15 cellular contexts compared by ENCODE assay signal in the genomic region with DNA sequence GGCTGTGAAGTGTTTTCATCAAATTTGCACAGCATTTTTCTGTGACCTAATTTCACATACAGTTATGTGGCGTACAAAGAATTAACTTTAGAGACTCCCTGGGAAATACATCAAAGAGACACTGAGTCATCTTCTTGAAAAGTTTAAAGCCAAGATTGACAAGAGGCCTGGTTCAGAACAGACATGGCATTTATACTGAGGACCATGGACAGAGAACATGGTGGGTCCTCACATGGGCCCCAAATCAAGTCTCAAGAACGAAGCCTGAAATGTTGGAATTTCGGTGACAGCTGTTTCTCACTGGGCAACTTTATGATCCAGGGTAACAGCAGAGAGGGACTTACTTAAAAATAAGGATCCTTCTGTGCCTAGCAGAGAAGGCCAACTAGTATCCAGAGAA.
DNase-seq lines count a peak whose midpoint lies in the region; ATAC-seq, FAIRE-seq and TF ChIP-seq lines count a peak whose summit lies in the region.
"Had no signal": no experiment of that assay in that cellular context is flagged by ENCODE, and none has a peak within 500 bp of the region (broad histone marks: within the 10 kb centered on the region; RNA-seq: fewer than 3 reads in every experiment).

No MANE protein-coding gene starts in this region.

- DNase-seq in cardiac muscle cell (ENCODE audit: low read depth in 1 of 2, low spot score in 1 of 2) (peak; percentile 10 to 29), heart left ventricle (no peak), adrenal gland (no peak), fibroblast of villous mesenchyme (ENCODE audit: low read depth) (peak; percentile 27), urothelium cell line (ENCODE audit: low spot score) (peak; percentile 66), left colon (no peak)
- DNase-seq in T-helper 2 cell treated with Interferon-gamma antibody and Interleukin-4, amounts not matched to agents 5 μg/mL and 100 μg/mL, for 36 hours (ENCODE audit: low spot score), result no peak
- DNase-seq: activated naive CD8-positive, alpha-beta T cell treated with anti-CD3 and anti-CD28 coated beads, Interleukin-2, amount 50 U/mL, for 24 hours; activated T-cell treated with anti-CD3 and anti-CD28 coated beads, Interleukin-2, amount 50 U/mL, for 24 hours; effector CD8-positive, alpha-beta T cell; midbrain; MM.1S; T-cell; upper lobe of right lung had no signal

- H3K27ac Mint-ChIP-seq in T-helper 2 cell treated with Interferon-gamma antibody and Interleukin-4, amounts not matched to agents 5 μg/mL and 100 μg/mL, for 36 hours, result no peak overlapping the region
- H3K27ac Mint-ChIP-seq: activated naive CD8-positive, alpha-beta T cell treated with anti-CD3 and anti-CD28 coated beads, Interleukin-2, amount 50 U/mL, for 24 hours; activated T-cell treated with anti-CD3 and anti-CD28 coated beads, Interleukin-2, amount 50 U/mL, for 24 hours; T-cell had no signal

- 75 to 84% (median 79%) methylated on average over 3 of the region's 3 CpGs for WGBS in heart left ventricle, 4 donors
- WGBS in adrenal gland, 4 donors, result 50 to 61% (median 60%) methylated on average over 3 of the region's 3 CpGs

- intact Hi-C loops in heart left ventricle (cut with DNase I), result loop anchor here in 1 of 10 donors (10.0 kb wide), 1 partner anchor 139 kb away; no protein-coding TSS in a partner anchor
- intact Hi-C loops in adrenal gland (cut with DNase I), result no loop called here
- intact Hi-C loops in left colon (cut with DNase I, micrococcal nuclease), result no loop called here

- H3K27ac ChIP-seq in cardiac muscle cell (no peak overlapping the region), heart left ventricle (no peak overlapping the region), adrenal gland (peak overlapping the region in 4 of 5 donors; percentile 32 to 85 (median 74))
- H3K27ac ChIP-seq: upper lobe of right lung had no signal

- TF ChIP-seq POLR2A in heart left ventricle (IDR thresholded peaks at IDR 0.05) (no peak), adrenal gland (IDR thresholded peaks at IDR 0.05) (no peak)

- H3K4me3 ChIP-seq in cardiac muscle cell (no peak overlapping the region), heart left ventricle (no peak overlapping the region), adrenal gland (no peak overlapping the region), fibroblast of villous mesenchyme (ENCODE audit: low read depth, low read length) (no peak overlapping the region)
- H3K4me3 ChIP-seq: upper lobe of right lung had no signal

- peaks cover 2% of the 10 kb centered on the region for H3K36me3 Mint-ChIP-seq in T-helper 2 cell treated with Interferon-gamma antibody and Interleukin-4, amounts not matched to agents 5 μg/mL and 100 μg/mL, for 36 hours (ENCODE audit: low read depth)
- H3K36me3 Mint-ChIP-seq: T-cell had no signal

- peaks cover 12% of the 10 kb centered on the region for H3K4me1 Mint-ChIP-seq in T-helper 2 cell treated with Interferon-gamma antibody and Interleukin-4, amounts not matched to agents 5 μg/mL and 100 μg/mL, for 36 hours (ENCODE audit: low read depth)
- H3K4me1 Mint-ChIP-seq: T-cell had no signal

- no peaks in the 10 kb centered on the region for H3K9me3 ChIP-seq in cardiac muscle cell (ENCODE audit: low read depth)
- H3K9me3 ChIP-seq in heart left ventricle, result no peaks in the 10 kb centered on the region
- H3K9me3 ChIP-seq in adrenal gland (replicated peaks in 1 of 3), result no peaks in the 10 kb centered on the region
- H3K9me3 ChIP-seq: upper lobe of right lung had no signal

- H3K4me1 ChIP-seq in cardiac muscle cell (ENCODE audit: low read depth) (no peaks in the 10 kb centered on the region), heart left ventricle (peaks cover 0 to 8% (median 0%) of the 10 kb centered on the region in 12 donors), adrenal gland (replicated peaks in 1 of 2) (peaks cover 34 to 35% of the 10 kb centered on the region in 2 donors)
- H3K4me1 ChIP-seq: upper lobe of right lung had no signal

- H3K27me3 ChIP-seq in cardiac muscle cell, result no peaks in the 10 kb centered on the region
- no peaks in the 10 kb centered on the region for H3K27me3 ChIP-seq in heart left ventricle
- no peaks in the 10 kb centered on the region for H3K27me3 ChIP-seq in adrenal gland
- H3K27me3 ChIP-seq: upper lobe of right lung had no signal

- no peak for TF ChIP-seq CTCF in cardiac muscle cell (IDR thresholded peaks at IDR 0.05; ENCODE audit: low read depth, low read length)
- no peak for TF ChIP-seq CTCF in heart left ventricle (IDR thresholded peaks at IDR 0.05)
- no peak for TF ChIP-seq CTCF in adrenal gland (IDR thresholded peaks at IDR 0.05)
- no peak for TF ChIP-seq CTCF in fibroblast of villous mesenchyme (IDR thresholded peaks at IDR 0.05; ENCODE audit: insufficient read depth, low read depth, low read length)

- ATAC-seq in heart left ventricle, result no peak
- ATAC-seq in GM21825 (IDR thresholded peaks at IDR 0.05; ENCODE audit: unreplicated experiment), result no peak
- no peak for ATAC-seq in left colon
- ATAC-seq: activated naive CD8-positive, alpha-beta T cell treated with anti-CD3 and anti-CD28 coated beads, Interleukin-2, amount 50 U/mL, for 24 hours; T-cell; upper lobe of right lung had no signal

- H3K36me3 ChIP-seq in cardiac muscle cell, result no peaks in the 10 kb centered on the region
- H3K36me3 ChIP-seq in heart left ventricle, result no peaks in the 10 kb centered on the region
- no peaks in the 10 kb centered on the region for H3K36me3 ChIP-seq in adrenal gland (replicated peaks in 1 of 2)
- H3K36me3 ChIP-seq: upper lobe of right lung had no signal

- H3K27me3 Mint-ChIP-seq in T-helper 2 cell treated with Interferon-gamma antibody and Interleukin-4, amounts not matched to agents 5 μg/mL and 100 μg/mL, for 36 hours (ENCODE audit: low read depth), result no peaks in the 10 kb centered on the region
- H3K27me3 Mint-ChIP-seq: T-cell had no signal

- no peak overlapping the region for H3K4me3 Mint-ChIP-seq in T-helper 2 cell treated with Interferon-gamma antibody and Interleukin-4, amounts not matched to agents 5 μg/mL and 100 μg/mL, for 36 hours
- H3K4me3 Mint-ChIP-seq: activated naive CD8-positive, alpha-beta T cell treated with anti-CD3 and anti-CD28 coated beads, Interleukin-2, amount 50 U/mL, for 24 hours; activated T-cell treated with anti-CD3 and anti-CD28 coated beads, Interleukin-2, amount 50 U/mL, for 24 hours; T-cell had no signal

- FAIRE-seq in urothelium cell line (lab: Jason Lieb, UNC), result no peak

- H3K9me3 Mint-ChIP-seq in T-helper 2 cell treated with Interferon-gamma antibody and Interleukin-4, amounts not matched to agents 5 μg/mL and 100 μg/mL, for 36 hours, result no peaks in the 10 kb centered on the region
- H3K9me3 Mint-ChIP-seq: activated T-cell treated with anti-CD3 and anti-CD28 coated beads, Interleukin-2, amount 50 U/mL, for 24 hours had no signal

Comparison
In these comparisons a context has a peak if more than half of its experiments do, and no peak if none do; other contexts are left out.
1. DNase-seq: peak in cardiac muscle cell (2 of 2), fibroblast of villous mesenchyme (single experiment) and urothelium cell line (single experiment); none in heart left ventricle (0 of 5), adrenal gland (0 of 7), T-helper 2 cell treated with Interferon-gamma antibody and Interleukin-4, amounts not matched to agents 5 μg/mL and 100 μg/mL, for 36 hours (single experiment) and left colon (0 of 2).
2. H3K27ac ChIP-seq: peak in adrenal gland (4 of 5); none in cardiac muscle cell (single experiment) and heart left ventricle (0 of 12).